In the genomic region with DNA sequence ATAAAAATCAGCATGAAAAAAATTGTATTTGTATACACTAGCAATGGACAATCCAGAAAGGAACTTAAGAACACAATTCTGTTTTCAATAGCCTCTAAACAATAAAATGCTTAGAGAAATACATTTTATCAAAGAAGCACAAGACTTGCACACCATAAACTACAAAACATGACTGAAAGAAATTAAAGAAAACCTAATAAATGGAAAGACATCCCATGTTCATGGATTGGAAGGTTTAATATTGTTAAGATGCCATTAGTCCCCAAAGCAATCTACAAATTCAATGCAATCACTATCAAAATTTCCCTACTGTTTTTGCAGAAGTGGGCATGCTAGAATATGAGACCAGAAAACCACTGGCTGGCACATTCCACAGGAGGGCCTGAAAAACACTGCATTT, we compare ENCODE assay signal across 34 cellular contexts.
"Had no signal": no experiment of that assay in that cellular context is flagged by ENCODE, and none has a peak within 500 bp of the region (broad histone marks: within the 10 kb centered on the region; RNA-seq: fewer than 3 reads in every experiment).

No MANE protein-coding gene starts in this region.

- DNase-seq: Karpas-422, Kasumi-1, MG63, MM.1S, NCI-H1048, NCI-H1092, NCI-H1092 treated with DMSO at 0.1 percent for 48 hours, NCI-H1105, NCI-H1105 treated with DMSO at 0.1 percent for 48 hours, NCI-H1417, NCI-H1417 treated with DMSO at 0.1 percent for 48 hours, NCI-H1436, NCI-H1436 treated with DMSO at 0.1 percent for 48 hours, NCI-H146, NCI-H1694, NCI-H1694 treated with DMSO at 0.1 percent for 48 hours, NCI-H187, NCI-H187 treated with DMSO at 0.1 percent for 48 hours, NCI-H1930, NCI-H2029, NCI-H2029 treated with DMSO at 0.1 percent for 48 hours, NCI-H2081, NCI-H2081 treated with DMSO at 0.1 percent for 48 hours, NCI-H2107, NCI-H2171, NCI-H2171 treated with DMSO at 0.1 percent for 48 hours, NCI-H2227 treated with DMSO at 0.1 percent for 48 hours, NCI-H226, NCI-H345, NCI-H446, NCI-H446 treated with DMSO at 0.1 percent for 48 hours, NCI-H510A, NCI-H510A treated with DMSO at 0.1 percent for 48 hours had no signal

- H3K4me3 ChIP-seq: MG63 had no signal

- H3K36me3 ChIP-seq: MG63 had no signal

- H3K27ac ChIP-seq: KMS-11 had no signal
